1 cellular context compared by ENCODE assay signal in the genomic region with DNA sequence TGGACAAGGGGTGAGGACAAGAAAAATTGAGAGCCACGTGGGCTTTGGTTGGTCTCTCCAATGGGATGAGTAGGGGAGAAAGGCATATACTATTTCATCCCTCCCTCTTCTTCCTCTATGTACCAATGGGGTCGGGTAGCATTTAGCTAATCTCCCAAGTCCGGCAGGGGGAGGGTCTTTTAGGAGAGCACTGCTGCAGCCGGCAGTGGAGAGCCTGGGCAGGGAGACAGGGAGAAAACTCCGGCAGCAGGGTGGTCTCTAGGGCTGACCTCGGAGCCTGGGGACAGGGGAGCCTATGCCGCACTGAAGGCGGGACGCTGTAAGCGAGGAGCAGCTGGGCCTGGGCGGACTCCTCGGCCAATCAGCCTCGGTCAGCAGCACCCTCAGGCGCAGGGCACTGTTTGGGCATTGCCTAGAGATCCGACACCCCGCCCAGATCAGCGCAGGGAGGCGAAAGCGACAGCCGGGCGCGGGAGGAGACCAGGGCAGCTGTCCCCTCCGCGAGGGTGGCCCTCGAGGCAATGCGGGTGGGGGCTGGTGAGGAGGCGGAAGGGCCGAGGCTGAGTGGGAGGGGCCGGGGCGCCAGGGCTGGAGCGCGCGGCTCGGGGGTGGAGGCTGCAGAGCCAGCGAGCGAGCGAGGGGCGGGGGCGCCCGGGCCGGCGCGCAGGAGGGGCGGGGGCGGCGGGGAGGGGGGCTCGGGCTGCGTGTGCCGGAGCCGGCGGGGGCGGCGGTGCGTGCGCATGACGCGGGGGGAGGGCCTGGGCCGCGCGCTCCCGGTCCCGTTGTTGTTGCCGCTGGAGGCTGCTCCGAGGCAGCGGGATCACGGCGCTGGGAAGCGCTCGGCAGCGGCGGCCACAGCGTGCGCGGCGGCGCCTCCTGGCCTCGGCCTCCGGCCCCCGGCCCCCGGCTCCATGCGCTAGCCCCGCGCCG.
TF ChIP-seq lines count a peak whose summit lies in the region.

A gene (plus strand): TSS at position 785 of the 930 bp plus-strand sequence. CDS start 267 bp downstream, outside the sequence.

TF ChIP-seq in endothelial cell of umbilical vein, 7 proteins besides CTCF, POLR2A, EP300 and RAD21:
- TF ChIP-seq MYC (IDR thresholded peaks at IDR 0.05; ENCODE audit: low read depth, low read length) (peak; percentile 20), FOS (IDR thresholded peaks at IDR 0.05; ENCODE audit: borderline replicate concordance, insufficient read depth, low read length) (no peak), EZH2 (IDR thresholded peaks at IDR 0.05; ENCODE audit: borderline replicate concordance, low read depth, low read length, severe bottlenecking) (no peak), JUN (IDR thresholded peaks at IDR 0.05; ENCODE audit: borderline replicate concordance, insufficient read depth, insufficient read length, low read depth) (no peak), GATA2 (IDR thresholded peaks at IDR 0.05; ENCODE audit: insufficient read depth, insufficient read length, low read depth, low read length) (no peak), POLR2AphosphoS5 (IDR thresholded peaks at IDR 0.05; ENCODE audit: insufficient read depth, low read depth, low read length) (peak; percentile 91)
- TF ChIP-seq, protein P1, sequence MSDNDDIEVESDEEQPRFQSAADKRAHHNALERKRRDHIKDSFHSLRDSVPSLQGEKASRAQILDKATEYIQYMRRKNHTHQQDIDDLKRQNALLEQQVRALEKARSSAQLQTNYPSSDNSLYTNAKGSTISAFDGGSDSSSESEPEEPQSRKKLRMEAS (IDR thresholded peaks at IDR 0.05; ENCODE audit: insufficient read depth, insufficient read length): no peak
